In genomic region chr2:75586971-75587370, GRCh38 we compare ENCODE assay signal across 21 cellular contexts. TPM values are rescaled to one million over a fixed set of nuclear protein-coding genes. Genes with fewer than 3 reads are reported as not detected.
DNase-seq lines count a peak whose midpoint lies in the region; TF ChIP-seq lines count a peak whose summit lies in the region.
"Had no signal": no experiment of that assay in that cellular context is flagged by ENCODE, and none has a peak within 500 bp of the region (broad histone marks: within the 10 kb centered on the region; RNA-seq: fewer than 3 reads in every experiment).

No MANE protein-coding gene starts in this region.

- no peaks in the 10 kb centered on the region for H4K20me1 ChIP-seq in osteoblast (ENCODE audit: insufficient read depth, low read length)

- peaks cover 41% of the 10 kb centered on the region for H3K4me1 ChIP-seq in osteoblast (ENCODE audit: insufficient read depth, low read length)
- H3K4me1 ChIP-seq in endodermal cell (ENCODE audit: control insufficient read depth, insufficient read depth, low read length): no peaks in the 10 kb centered on the region
- H3K4me1 ChIP-seq: HAP-1 had no signal

- DNase-seq in NCI-H2107 treated with DMSO at 0.1 percent for 48 hours (lab: John Stamatoyannopoulos, UW; ENCODE audit: unreplicated experiment): peak; percentile 10
- DNase-seq in NCI-H2107 (lab: John Stamatoyannopoulos, UW): no peak
- peak; percentile 11 for DNase-seq in NCI-H2171 (lab: John Stamatoyannopoulos, UW)
- peak; percentile 86 for DNase-seq in NCI-H82 (lab: John Stamatoyannopoulos, UW)
- DNase-seq in osteoblast (ENCODE audit: insufficient read length, low spot score, missing footprints): no peak
- no peak for DNase-seq in mesenteric fat pad (ENCODE audit: low spot score)
- no peak for DNase-seq in posterior vena cava (ENCODE audit: low spot score)
- DNase-seq in endodermal cell: no peak
- DNase-seq: Calu3, DMS53, GOT3, HFFc6, Kasumi-1, NCI-H1092 treated with DMSO at 0.1 percent for 48 hours, NCI-H146, NCI-H1930, SHP77 treated with DMSO at 0.1 percent for 48 hours had no signal

- no peaks in the 10 kb centered on the region for H3K9me3 ChIP-seq in osteoblast (ENCODE audit: low read depth, low read length)
- H3K9me3 ChIP-seq in endodermal cell (ENCODE audit: control insufficient read depth, low read length): no peaks in the 10 kb centered on the region
- H3K9me3 ChIP-seq: HAP-1 had no signal

- H3K4me1 Mint-ChIP-seq in endodermal cell: peaks cover 5% of the 10 kb centered on the region

- WGBS in endodermal cell (ENCODE audit: insufficient coverage in 1 of 2, insufficient read length in 1 of 2), 2 experiments: 84 to 100% methylated on average over 1 to 2 of the region's 2 CpGs

- no peak overlapping the region for H3K9ac ChIP-seq in endodermal cell (ENCODE audit: extremely low read depth, low read length, poor library complexity, severe bottlenecking)

- H3K79me2 ChIP-seq in osteoblast (ENCODE audit: insufficient read depth, low read length): no peaks in the 10 kb centered on the region

- no peak overlapping the region for H3K27ac Mint-ChIP-seq in endodermal cell

- intact Hi-C loops in posterior vena cava (cut with DNase I): no loop called here

- H2AFZ ChIP-seq in osteoblast (ENCODE audit: low read length): no peak overlapping the region

- no peaks in the 10 kb centered on the region for H3K9me3 Mint-ChIP-seq in endodermal cell
- H3K9me3 Mint-ChIP-seq: HFFc6 had no signal

- no peak overlapping the region for H3K4me3 ChIP-seq in osteoblast (ENCODE audit: insufficient read depth, low read length)
- H3K4me3 ChIP-seq in endodermal cell (ENCODE audit: low read length): no peak overlapping the region
- H3K4me3 ChIP-seq: HAP-1, K562 had no signal

- H3K36me3 ChIP-seq in osteoblast (ENCODE audit: insufficient read depth, low read length) (no peaks in the 10 kb centered on the region), endodermal cell (ENCODE audit: control insufficient read depth, insufficient read depth, low read length) (no peaks in the 10 kb centered on the region)
- H3K36me3 ChIP-seq: HAP-1 had no signal

- H3K27ac ChIP-seq in osteoblast (ENCODE audit: low read depth, low read length) (peak overlapping the region; percentile 86), endodermal cell (ENCODE audit: low read depth, low read length) (no peak overlapping the region)
- H3K27ac ChIP-seq: RWPE1 had no signal

- TF ChIP-seq CTCF in osteoblast (IDR thresholded peaks at IDR 0.05; ENCODE audit: extremely low read depth, low read depth, low read length) (no peak), endodermal cell (conservative IDR thresholded peaks at IDR 0.05) (no peak)

- H3K4me2 ChIP-seq in osteoblast (ENCODE audit: insufficient read depth, low read length): no peak overlapping the region

- no peaks in the 10 kb centered on the region for H3K36me3 Mint-ChIP-seq in endodermal cell (ENCODE audit: low read depth)

- H3K27me3 Mint-ChIP-seq in endodermal cell (ENCODE audit: insufficient read depth): peaks cover 10% of the 10 kb centered on the region

- no peak overlapping the region for H3K4me3 Mint-ChIP-seq in endodermal cell

- H3K27me3 ChIP-seq in osteoblast (ENCODE audit: insufficient read depth, low read length) (no peaks in the 10 kb centered on the region), endodermal cell (ENCODE audit: control insufficient read depth, insufficient read depth, low read length, poor library complexity, severe bottlenecking) (no peaks in the 10 kb centered on the region)

RNA-seq across cellular contexts. Expression of gene EVA1A, which starts 26.2 kb away (rescaled TPM):
- total RNA-seq in osteoblast (70.9 and 74.8 TPM in 2 replicates), mesenteric fat pad (0.71 TPM), posterior vena cava (1 to 10 TPM in 1 of 2 donors, under 1 TPM in 1; 0.56 to 1.1 TPM), endodermal cell (1 to 10 TPM; 1.2 to 1.8 TPM)
- polyA plus RNA-seq in endodermal cell (2013, experiment 1 of 2): 3.3 TPM
- 3.3 TPM for polyA plus RNA-seq in endodermal cell (2013, experiment 2 of 2)
- total RNA-seq: Calu3; K562; T-helper 1 cell treated with Interleukin-12 subunit alpha and Interleukin-12 subunit beta and Interleukin-4 antibody, amounts not matched to agents 30 ng/mL and 1 ng/mL, for 36 hours had no signal
- polyA plus RNA-seq: K562 had no signal

RNA-seq across cellular contexts. Expression of gene MRPL19, which starts 59.6 kb away (rescaled TPM):
- total RNA-seq in osteoblast (35.8 and 40.7 TPM in 2 replicates), mesenteric fat pad (53.1 TPM), posterior vena cava (10 to 100 TPM; 42.7 to 43.5 TPM), endodermal cell (10 to 100 TPM; 63.7 to 77.6 TPM)
- 36.9 TPM for polyA plus RNA-seq in endodermal cell (2013, experiment 1 of 2)
- 38.0 TPM for polyA plus RNA-seq in endodermal cell (2013, experiment 2 of 2)

Comparison
In these comparisons a context has a peak if more than half of its experiments do, and no peak if none do; other contexts are left out.
1. DNase-seq: peak in NCI-H2107 treated with DMSO at 0.1 percent for 48 hours (single experiment), NCI-H2171 (single experiment) and NCI-H82 (single experiment); none in NCI-H2107 (single experiment), osteoblast (single experiment), mesenteric fat pad (single experiment), posterior vena cava (single experiment) and endodermal cell (single experiment).
2. RNA of gene EVA1A, which starts 26.2 kb away (total RNA-seq): 70.9 to 74.8 TPM in osteoblast; 1.2 to 1.8 TPM in endodermal cell, 0.56 to 1.1 TPM in posterior vena cava and 0.71 TPM in mesenteric fat pad (single experiment); every median in the first group is over 10 times any median in the second.